Comparison of ENCODE assay signal across 9 cellular contexts in genomic region chr11:3947084-3947483, GRCh38.
DNase-seq lines count a peak whose midpoint lies in the region; ATAC-seq, FAIRE-seq and TF ChIP-seq lines count a peak whose summit lies in the region.
"Had no signal": no experiment of that assay in that cellular context is flagged by ENCODE, and none has a peak within 500 bp of the region (broad histone marks: within the 10 kb centered on the region; RNA-seq: fewer than 3 reads in every experiment).

No MANE protein-coding gene starts in this region.

- no peak overlapping the region for H3K4me3 Mint-ChIP-seq in activated naive CD4-positive, alpha-beta T cell treated with anti-CD3 and anti-CD28 coated beads for 36 hours
- H3K4me3 Mint-ChIP-seq: neural crest cell had no signal

- H3K4me1 Mint-ChIP-seq in activated naive CD4-positive, alpha-beta T cell treated with anti-CD3 and anti-CD28 coated beads for 36 hours (ENCODE audit: low read depth): peaks cover 92% of the 10 kb centered on the region

- no peaks in the 10 kb centered on the region for H3K27me3 ChIP-seq in right lobe of liver
- no peaks in the 10 kb centered on the region for H3K27me3 ChIP-seq in tibial nerve

- FAIRE-seq in RCC 7860 (lab: Jason Lieb, UNC): no peak

- DNase-seq in GM03348 (ENCODE audit: low spot score): peak; percentile 47
- DNase-seq in Kasumi-1 (lab: John Stamatoyannopoulos, UW): peak; percentile 83 to 87
- peak; percentile 75 for DNase-seq in activated naive CD4-positive, alpha-beta T cell treated with anti-CD3 and anti-CD28 coated beads for 36 hours
- no peak for DNase-seq in right lobe of liver
- DNase-seq in tibial nerve (ENCODE audit: low spot score in 2 of 2): peak in 1 of 2 donors; percentile 39
- DNase-seq in RCC 7860 (ENCODE audit: low spot score): no peak
- DNase-seq in OCI-M2 (lab: John Stamatoyannopoulos, UW; ENCODE audit: unreplicated experiment): no peak

- H3K27ac Mint-ChIP-seq in activated naive CD4-positive, alpha-beta T cell treated with anti-CD3 and anti-CD28 coated beads for 36 hours: peak overlapping the region; percentile 89

- peaks cover 15% of the 10 kb centered on the region for H3K36me3 Mint-ChIP-seq in activated naive CD4-positive, alpha-beta T cell treated with anti-CD3 and anti-CD28 coated beads for 36 hours (ENCODE audit: low read depth)

- no peaks in the 10 kb centered on the region for H3K27me3 Mint-ChIP-seq in activated naive CD4-positive, alpha-beta T cell treated with anti-CD3 and anti-CD28 coated beads for 36 hours (ENCODE audit: low read depth)

- 50% methylated on average over 1 of the region's 1 CpG for WGBS in right lobe of liver (ENCODE audit: insufficient coverage, low coverage, low lambda C conversion rate, missing lambda C conversion rate)
- WGBS in tibial nerve, 2 donors: 0 to 10% methylated on average over 1 of the region's 1 CpG

- H3K4me3 ChIP-seq in right lobe of liver: no peak overlapping the region
- no peak overlapping the region for H3K4me3 ChIP-seq in tibial nerve

- peaks cover 0 to 37% (median 12%) of the 10 kb centered on the region in 4 donors for H3K4me1 ChIP-seq in right lobe of liver
- H3K4me1 ChIP-seq in tibial nerve: peaks cover 4 to 92% (median 69%) of the 10 kb centered on the region in 4 donors

- intact Hi-C loops in activated naive CD4-positive, alpha-beta T cell treated with anti-CD3 and anti-CD28 coated beads for 36 hours (cut with micrococcal nuclease): loop anchor here (1.0 to 2.0 kb wide), 7 partner anchors 8 to 110 kb away; no protein-coding TSS in a partner anchor
- intact Hi-C loops in right lobe of liver (cut with DNase I): no loop called here

- peaks cover 4% of the 10 kb centered on the region for H3K9me3 Mint-ChIP-seq in activated naive CD4-positive, alpha-beta T cell treated with anti-CD3 and anti-CD28 coated beads for 36 hours
- H3K9me3 Mint-ChIP-seq: neural crest cell had no signal

- TF ChIP-seq EP300 in tibial nerve (IDR thresholded peaks at IDR 0.05): peak in 1 of 2 donors; percentile 61

- TF ChIP-seq CTCF in right lobe of liver (IDR thresholded peaks at IDR 0.05) (no peak), tibial nerve (IDR thresholded peaks at IDR 0.05) (no peak)

- CTCF ChIA-PET in activated naive CD4-positive, alpha-beta T cell treated with anti-CD3 and anti-CD28 coated beads for 36 hours (lab: Charles Lee): interaction anchor here (1.7 to 2.0 kb wide), 2 partner anchors 88 to 92 kb away, joined by 5 to 10 read pairs; partner anchors contain the start of gene STIM1

- H3K36me3 ChIP-seq in right lobe of liver (no peaks in the 10 kb centered on the region), tibial nerve (no peaks in the 10 kb centered on the region)

- ATAC-seq in GM21447 (IDR thresholded peaks at IDR 0.05; ENCODE audit: unreplicated experiment) (peak; percentile 84), right lobe of liver (peak; percentile 49 to 67 (median 50))

- TF ChIP-seq POLR2A in right lobe of liver (IDR thresholded peaks at IDR 0.05) (no peak), tibial nerve (IDR thresholded peaks at IDR 0.05) (no peak)

- H3K9me3 ChIP-seq in right lobe of liver (no peaks in the 10 kb centered on the region), tibial nerve (no peaks in the 10 kb centered on the region)

- H3K27ac ChIP-seq in right lobe of liver (peak overlapping the region; percentile 37 to 64 (median 55)), tibial nerve (peak overlapping the region; percentile 60 to 84 (median 77))

Comparison
In these comparisons a context has a peak if more than half of its experiments do, and no peak if none do; other contexts are left out.
1. DNase-seq: peak in GM03348 (single experiment), Kasumi-1 (2 of 2) and activated naive CD4-positive, alpha-beta T cell treated with anti-CD3 and anti-CD28 coated beads for 36 hours (single experiment); none in right lobe of liver (0 of 3), RCC 7860 (single experiment) and OCI-M2 (single experiment).